Comparison of ENCODE assay signal across 1 cellular context in genomic region chr13:27770809-27771208, GRCh38.
A peak's percentile ranks its signal among the peaks of the same experiment; 100 is the strongest.
TF ChIP-seq lines count a peak whose summit lies in the region.

No MANE protein-coding gene starts in this region.

TF ChIP-seq in HEK293, 187 proteins besides CTCF, POLR2A, EP300 and RAD21 (continued from another document):
- TF ChIP-seq ZNF610 (tag by site-specific recombination; IDR thresholded peaks at IDR 0.05; ENCODE audit: borderline replicate concordance) (no peak), ZNF654 (tag by site-specific recombination; IDR thresholded peaks at IDR 0.05; ENCODE audit: low read depth) (peak; percentile 67), ZNF354C (tag by site-specific recombination; IDR thresholded peaks at IDR 0.05; ENCODE audit: borderline replicate concordance, low read depth) (no peak), ZSCAN30 (tag by site-specific recombination; IDR thresholded peaks at IDR 0.05) (peak; percentile 20; the same call in 1 of the 2 replicates)
TF ChIP-seq in HEK293: peak in this region for 4.
